ENCODE assay signal across 1 cellular context in genomic region chr19:58519355-58520256, GRCh38.
TF ChIP-seq lines count a peak whose summit lies in the region.

ZBTB45 (minus strand) TSS chr19:58519810; CDS start chr19:58517673, 2,137 bp downstream.

TF ChIP-seq in H1, 55 proteins besides CTCF, POLR2A, EP300 and RAD21:
- TF ChIP-seq RBBP5 (IDR thresholded peaks at IDR 0.05; ENCODE audit: borderline replicate concordance, low read depth, low read length): peak; percentile 76
- TF ChIP-seq RNF2 (IDR thresholded peaks at IDR 0.05; ENCODE audit: borderline replicate concordance, low read depth, low read length, missing control alignments, poor library complexity, severe bottlenecking): no peak
- TF ChIP-seq CEBPB (IDR thresholded peaks at IDR 0.05; ENCODE audit: low read depth, low read length): 0 out of 2 replicates have a peak, but pooled peaks have one; percentile 1
- TF ChIP-seq JUND (IDR thresholded peaks at IDR 0.05; ENCODE audit: low read length): 0 out of 2 replicates have a peak, but pooled peaks have one; percentile 39
- no peak for TF ChIP-seq POU5F1 (IDR thresholded peaks at IDR 0.05; ENCODE audit: low read depth, low read length)
- no peak for TF ChIP-seq ZNF274 (IDR thresholded peaks at IDR 0.05; ENCODE audit: borderline replicate concordance, extremely low read depth, low read length)
- TF ChIP-seq NANOG (IDR thresholded peaks at IDR 0.05; ENCODE audit: insufficient read depth, low read depth, low read length, poor library complexity, severe bottlenecking): no peak
- no peak for TF ChIP-seq HDAC6 (IDR thresholded peaks at IDR 0.05; ENCODE audit: low read depth, low read length)
- TF ChIP-seq SIX5 (IDR thresholded peaks at IDR 0.05; ENCODE audit: low read depth, low read length): peak; percentile 54; the same call in 1 of the 2 replicates
- TF ChIP-seq TAF7 (optimal IDR thresholded peaks at IDR 0.05; ENCODE audit: borderline replicate concordance, low read depth, low read length): peak; percentile 82
- peak; percentile 80; the same call in 1 of the 2 replicates for TF ChIP-seq SP1 (IDR thresholded peaks at IDR 0.05; ENCODE audit: low read depth, low read length)
- peak; percentile 33; the same call in 1 of the 2 replicates for TF ChIP-seq JUN (IDR thresholded peaks at IDR 0.05; ENCODE audit: low read depth, low read length)
- TF ChIP-seq CBX8 (IDR thresholded peaks at IDR 0.05; ENCODE audit: borderline replicate concordance, low read depth, low read length): no peak
- TF ChIP-seq CBX5 (IDR thresholded peaks at IDR 0.05; ENCODE audit: low read depth, low read length): no peak
- TF ChIP-seq MAFK (IDR thresholded peaks at IDR 0.05; ENCODE audit: low read depth, low read length): peak; percentile 7; the same call in 1 of the 2 replicates
- TF ChIP-seq EGR1 (IDR thresholded peaks at IDR 0.05; ENCODE audit: borderline replicate concordance, low read depth, low read length): no peak; the same call in 1 of the 2 replicates
- peak; percentile 79 for TF ChIP-seq CTBP2 (IDR thresholded peaks at IDR 0.05; ENCODE audit: borderline replicate concordance, insufficient read depth, insufficient read length, low read length)
- TF ChIP-seq CHD1 (IDR thresholded peaks at IDR 0.05; ENCODE audit: low read depth, low read length): no peak
- TF ChIP-seq E2F6 (IDR thresholded peaks at IDR 0.05): peak; percentile 53; the same call in 1 of the 2 replicates
- peak in 1 of 2 experiments; percentile 91; a peak in 2 of 4 replicates for TF ChIP-seq HDAC2 (IDR thresholded peaks at IDR 0.05; ENCODE audit: borderline replicate concordance in 1 of 2, low read depth in 2 of 2, low read length in 2 of 2)
- TF ChIP-seq TEAD4 (IDR thresholded peaks at IDR 0.05; ENCODE audit: low read depth, low read length): peak; percentile 89
- TF ChIP-seq YY1 (IDR thresholded peaks at IDR 0.05; ENCODE audit: low read depth, low read length): peak; percentile 89
- peak; percentile 95 for TF ChIP-seq TBP (IDR thresholded peaks at IDR 0.05; ENCODE audit: low read depth, low read length)
- peak; percentile 70 for TF ChIP-seq PHF8 (conservative IDR thresholded peaks at IDR 0.05; ENCODE audit: low read depth, low read length)
- peak; percentile 93 for TF ChIP-seq KDM5A (IDR thresholded peaks at IDR 0.05; ENCODE audit: low read length)
- no peak for TF ChIP-seq FOSL1 (IDR thresholded peaks at IDR 0.05; ENCODE audit: insufficient read depth, low read depth, low read length)
- peak; percentile 70 for TF ChIP-seq CHD2 (IDR thresholded peaks at IDR 0.05; ENCODE audit: low read length)
- TF ChIP-seq RXRA (IDR thresholded peaks at IDR 0.05; ENCODE audit: insufficient read depth, low read depth, low read length): no peak
- TF ChIP-seq POLR2AphosphoS5 (IDR thresholded peaks at IDR 0.05; ENCODE audit: low read depth, low read length): peak; percentile 83
- peak; percentile 95 for TF ChIP-seq TAF1 (IDR thresholded peaks at IDR 0.05; ENCODE audit: low read depth, low read length)
- peak; percentile 33 for TF ChIP-seq SAP30 (IDR thresholded peaks at IDR 0.05; ENCODE audit: insufficient read depth, insufficient replicate concordance, low read length)
- no peak for TF ChIP-seq KDM1A (IDR thresholded peaks at IDR 0.05; ENCODE audit: borderline replicate concordance, low read length)
- no peak for TF ChIP-seq SIRT6 (IDR thresholded peaks at IDR 0.05; ENCODE audit: low read length)
- TF ChIP-seq USF2 (IDR thresholded peaks at IDR 0.05; ENCODE audit: low read length): no peak
- peak; percentile 43; the same call in 1 of the 2 replicates for TF ChIP-seq BACH1 (IDR thresholded peaks at IDR 0.05; ENCODE audit: low read length)
- TF ChIP-seq SP4 (IDR thresholded peaks at IDR 0.05; ENCODE audit: low read length): peak; percentile 78; the same call in 1 of the 2 replicates
- TF ChIP-seq TCF12 (IDR thresholded peaks at IDR 0.05; ENCODE audit: low read depth, low read length): no peak
- TF ChIP-seq ATF3 (IDR thresholded peaks at IDR 0.05; ENCODE audit: insufficient read depth, low read depth, low read length): no peak
- peak; percentile 24; the same call in 1 of the 2 replicates for TF ChIP-seq GTF2F1 (IDR thresholded peaks at IDR 0.05; ENCODE audit: borderline replicate concordance, low read depth, low read length)
- TF ChIP-seq KDM4A (IDR thresholded peaks at IDR 0.05; ENCODE audit: low read depth, low read length, severe bottlenecking): no peak
- TF ChIP-seq SIN3A (conservative IDR thresholded peaks at IDR 0.05 in 1 of 2, IDR thresholded peaks at IDR 0.05 in 1 of 2; ENCODE audit: low read depth in 1 of 2, low read length in 2 of 2): peak; percentile 76 to 98
- TF ChIP-seq SP2 (IDR thresholded peaks at IDR 0.05; ENCODE audit: low read length): no peak
- TF ChIP-seq ASH2L (IDR thresholded peaks at IDR 0.05; ENCODE audit: low read length): peak; percentile 97
- peak; percentile 54; the same call in 1 of the 2 replicates for TF ChIP-seq BRCA1 (IDR thresholded peaks at IDR 0.05; ENCODE audit: low read depth, low read length)
- no peak for TF ChIP-seq BCL11A (IDR thresholded peaks at IDR 0.05; ENCODE audit: low read depth in 2 of 2, low read length in 2 of 2)
- peak; percentile 99 for TF ChIP-seq GABPA (IDR thresholded peaks at IDR 0.05; ENCODE audit: borderline replicate concordance, insufficient read depth, low read length)
- TF ChIP-seq EZH2 (IDR thresholded peaks at IDR 0.05; ENCODE audit: low read depth, low read length, severe bottlenecking): no peak
- TF ChIP-seq CHD7 (IDR thresholded peaks at IDR 0.05; ENCODE audit: insufficient replicate concordance, low read length): peak; percentile 50
- TF ChIP-seq ATF2 (IDR thresholded peaks at IDR 0.05; ENCODE audit: low read length): peak; percentile 52; the same call in 1 of the 2 replicates
- no peak for TF ChIP-seq SUZ12 (IDR thresholded peaks at IDR 0.05; ENCODE audit: low read length)
- no peak for TF ChIP-seq RFX5 (IDR thresholded peaks at IDR 0.05; ENCODE audit: borderline replicate concordance, low read depth, low read length)
- no peak for TF ChIP-seq NRF1 (IDR thresholded peaks at IDR 0.05; ENCODE audit: low read depth, low read length)
- TF ChIP-seq SRF (IDR thresholded peaks at IDR 0.05; ENCODE audit: low read depth, low read length): peak; percentile 53
- TF ChIP-seq CREB1 (IDR thresholded peaks at IDR 0.05): peak; percentile 78
- peak; percentile 61 for TF ChIP-seq MAX (IDR thresholded peaks at IDR 0.05)
